1 cellular context compared by ENCODE assay signal in genomic region chr6:157221049-157221816, GRCh38.
TF ChIP-seq lines count a peak whose summit lies in the region.

No MANE protein-coding gene starts in this region.

TF ChIP-seq in K562, 482 proteins besides CTCF, POLR2A, EP300 and RAD21 (continued from another document and continues in another):
- TF ChIP-seq RREB1 (CRISPR knock-in tag; IDR thresholded peaks at IDR 0.05) (no peak), MECOM (CRISPR knock-in tag; IDR thresholded peaks at IDR 0.05) (peak; percentile 72; the same call in 1 of the 2 replicates), ILF3 (IDR thresholded peaks at IDR 0.05; ENCODE audit: borderline replicate concordance) (no peak), PPARD (CRISPR knock-in tag; IDR thresholded peaks at IDR 0.05) (no peak), POLR2H (tag; IDR thresholded peaks at IDR 0.05; ENCODE audit: low read depth) (no peak), HOXB6 (CRISPR knock-in tag; IDR thresholded peaks at IDR 0.05; ENCODE audit: borderline replicate concordance) (no peak), ZNF174 (CRISPR knock-in tag; IDR thresholded peaks at IDR 0.05) (no peak), RFX1 (IDR thresholded peaks at IDR 0.05) (no peak), FIP1L1 (IDR thresholded peaks at IDR 0.05; ENCODE audit: low read depth, low read length, poor library complexity, severe bottlenecking) (no peak), ZSCAN29 (IDR thresholded peaks at IDR 0.05) (peak; percentile 93), FUS (optimal IDR thresholded peaks at IDR 0.05; ENCODE audit: low read depth, low read length) (no peak), ZBTB12 (CRISPR knock-in tag; IDR thresholded peaks at IDR 0.05) (no peak), SMAD3 (CRISPR knock-in tag; conservative IDR thresholded peaks at IDR 0.05) (0 out of 2 replicates have a peak, but pooled peaks have one; percentile 31), SIX5 (IDR thresholded peaks at IDR 0.05; ENCODE audit: borderline replicate concordance in 1 of 2, insufficient read depth in 1 of 2, low read depth in 1 of 2, low read length in 2 of 2) (no peak), ZNF175 (CRISPR knock-in tag; IDR thresholded peaks at IDR 0.05; ENCODE audit: low read depth) (peak; percentile 71; the same call in 1 of the 2 replicates), HDAC1 (IDR thresholded peaks at IDR 0.05) (peak in 1 of 2 experiments; percentile 83; a peak in 2 of 4 replicates), UBTF (IDR thresholded peaks at IDR 0.05; ENCODE audit: borderline replicate concordance in 1 of 2, low read depth in 2 of 2, low read length in 2 of 2) (peak in 1 of 2 experiments; percentile 44; a peak in 1 of 4 replicates)
- TF ChIP-seq, protein P1, sequence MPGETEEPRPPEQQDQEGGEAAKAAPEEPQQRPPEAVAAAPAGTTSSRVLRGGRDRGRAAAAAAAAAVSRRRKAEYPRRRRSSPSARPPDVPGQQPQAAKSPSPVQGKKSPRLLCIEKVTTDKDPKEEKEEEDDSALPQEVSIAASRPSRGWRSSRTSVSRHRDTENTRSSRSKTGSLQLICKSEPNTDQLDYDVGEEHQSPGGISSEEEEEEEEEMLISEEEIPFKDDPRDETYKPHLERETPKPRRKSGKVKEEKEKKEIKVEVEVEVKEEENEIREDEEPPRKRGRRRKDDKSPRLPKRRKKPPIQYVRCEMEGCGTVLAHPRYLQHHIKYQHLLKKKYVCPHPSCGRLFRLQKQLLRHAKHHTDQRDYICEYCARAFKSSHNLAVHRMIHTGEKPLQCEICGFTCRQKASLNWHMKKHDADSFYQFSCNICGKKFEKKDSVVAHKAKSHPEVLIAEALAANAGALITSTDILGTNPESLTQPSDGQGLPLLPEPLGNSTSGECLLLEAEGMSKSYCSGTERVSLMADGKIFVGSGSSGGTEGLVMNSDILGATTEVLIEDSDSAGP (CRISPR knock-in tag; IDR thresholded peaks at IDR 0.05) = no peak
- TF ChIP-seq, protein P2, sequence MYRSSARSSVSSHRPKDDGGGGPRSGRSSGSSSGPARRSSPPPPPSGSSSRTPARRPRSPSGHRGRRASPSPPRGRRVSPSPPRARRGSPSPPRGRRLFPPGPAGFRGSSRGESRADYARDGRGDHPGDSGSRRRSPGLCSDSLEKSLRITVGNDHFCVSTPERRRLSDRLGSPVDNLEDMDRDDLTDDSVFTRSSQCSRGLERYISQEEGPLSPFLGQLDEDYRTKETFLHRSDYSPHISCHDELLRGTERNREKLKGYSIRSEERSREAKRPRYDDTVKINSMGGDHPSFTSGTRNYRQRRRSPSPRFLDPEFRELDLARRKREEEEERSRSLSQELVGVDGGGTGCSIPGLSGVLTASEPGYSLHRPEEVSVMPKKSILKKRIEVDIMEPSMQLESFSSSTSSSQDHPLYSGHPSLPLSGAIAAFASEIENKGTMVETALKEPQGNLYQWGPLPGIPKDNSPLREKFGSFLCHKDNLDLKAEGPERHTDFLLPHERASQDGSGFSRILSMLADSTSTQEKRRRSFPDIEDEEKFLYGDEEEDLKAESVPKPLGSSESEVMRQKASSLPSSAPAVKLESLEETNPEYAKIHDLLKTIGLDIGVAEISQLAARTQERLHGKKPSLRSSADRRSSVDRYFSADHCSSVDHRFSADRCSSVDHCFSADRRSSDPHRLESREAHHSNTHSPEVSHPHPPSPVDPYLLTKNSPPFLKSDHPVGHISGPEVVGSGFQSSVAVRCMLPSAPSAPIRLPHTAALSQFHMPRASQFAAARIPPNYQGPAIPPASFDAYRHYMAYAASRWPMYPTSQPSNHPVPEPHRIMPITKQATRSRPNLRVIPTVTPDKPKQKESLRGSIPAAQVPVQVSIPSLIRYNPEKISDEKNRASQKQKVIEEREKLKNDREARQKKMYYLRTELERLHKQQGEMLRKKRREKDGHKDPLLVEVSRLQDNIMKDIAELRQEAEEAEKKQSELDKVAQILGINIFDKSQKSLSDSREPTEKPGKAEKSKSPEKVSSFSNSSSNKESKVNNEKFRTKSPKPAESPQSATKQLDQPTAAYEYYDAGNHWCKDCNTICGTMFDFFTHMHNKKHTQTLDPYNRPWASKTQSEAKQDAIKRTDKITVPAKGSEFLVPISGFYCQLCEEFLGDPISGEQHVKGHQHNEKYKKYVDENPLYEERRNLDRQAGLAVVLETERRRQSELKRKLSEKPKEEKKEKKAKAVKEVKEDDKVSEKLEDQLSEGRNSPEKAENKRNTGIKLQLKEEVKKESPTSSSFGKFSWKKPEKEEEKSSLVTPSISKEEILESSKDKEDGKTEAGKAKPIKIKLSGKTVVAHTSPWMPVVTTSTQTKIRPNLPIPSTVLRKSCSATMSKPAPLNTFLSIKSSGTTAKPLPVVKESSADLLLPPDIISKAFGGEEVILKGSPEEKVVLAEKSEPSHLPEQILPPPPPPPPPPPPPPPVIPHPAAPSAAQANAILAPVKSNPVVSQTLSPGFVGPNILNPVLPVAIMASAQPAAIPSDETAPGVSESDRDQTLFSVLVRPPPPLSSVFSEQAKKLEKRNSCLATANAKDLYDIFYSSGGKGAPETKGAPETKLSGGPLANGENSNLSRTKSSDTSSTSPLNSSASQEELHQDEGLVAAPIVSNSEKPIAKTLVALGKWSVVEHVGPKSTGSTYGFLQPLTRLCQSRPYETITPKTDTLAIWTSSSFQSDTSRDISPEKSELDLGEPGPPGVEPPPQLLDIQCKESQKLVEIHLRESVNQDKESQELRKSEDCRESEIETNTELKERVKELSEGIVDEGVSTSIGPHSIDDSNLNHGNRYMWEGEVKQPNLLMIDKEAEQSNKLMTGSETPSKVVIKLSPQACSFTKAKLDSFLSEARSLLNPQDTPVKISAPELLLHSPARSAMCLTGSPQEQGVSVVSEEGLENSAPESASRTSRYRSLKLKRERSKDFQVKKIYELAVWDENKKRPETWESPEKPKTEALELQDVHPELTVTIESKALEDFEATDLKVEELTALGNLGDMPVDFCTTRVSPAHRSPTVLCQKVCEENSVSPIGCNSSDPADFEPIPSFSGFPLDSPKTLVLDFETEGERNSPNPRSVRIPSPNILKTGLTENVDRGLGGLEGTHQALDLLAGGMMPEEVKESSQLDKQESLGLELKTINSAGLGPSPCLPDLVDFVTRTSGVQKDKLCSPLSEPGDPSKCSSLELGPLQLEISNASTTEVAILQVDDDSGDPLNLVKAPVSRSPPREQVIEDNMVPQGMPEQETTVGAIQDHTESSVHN (IDR thresholded peaks at IDR 0.05; ENCODE audit: borderline replicate concordance in 1 of 2, low read depth in 1 of 2) = no peak
- TF ChIP-seq, protein P3, sequence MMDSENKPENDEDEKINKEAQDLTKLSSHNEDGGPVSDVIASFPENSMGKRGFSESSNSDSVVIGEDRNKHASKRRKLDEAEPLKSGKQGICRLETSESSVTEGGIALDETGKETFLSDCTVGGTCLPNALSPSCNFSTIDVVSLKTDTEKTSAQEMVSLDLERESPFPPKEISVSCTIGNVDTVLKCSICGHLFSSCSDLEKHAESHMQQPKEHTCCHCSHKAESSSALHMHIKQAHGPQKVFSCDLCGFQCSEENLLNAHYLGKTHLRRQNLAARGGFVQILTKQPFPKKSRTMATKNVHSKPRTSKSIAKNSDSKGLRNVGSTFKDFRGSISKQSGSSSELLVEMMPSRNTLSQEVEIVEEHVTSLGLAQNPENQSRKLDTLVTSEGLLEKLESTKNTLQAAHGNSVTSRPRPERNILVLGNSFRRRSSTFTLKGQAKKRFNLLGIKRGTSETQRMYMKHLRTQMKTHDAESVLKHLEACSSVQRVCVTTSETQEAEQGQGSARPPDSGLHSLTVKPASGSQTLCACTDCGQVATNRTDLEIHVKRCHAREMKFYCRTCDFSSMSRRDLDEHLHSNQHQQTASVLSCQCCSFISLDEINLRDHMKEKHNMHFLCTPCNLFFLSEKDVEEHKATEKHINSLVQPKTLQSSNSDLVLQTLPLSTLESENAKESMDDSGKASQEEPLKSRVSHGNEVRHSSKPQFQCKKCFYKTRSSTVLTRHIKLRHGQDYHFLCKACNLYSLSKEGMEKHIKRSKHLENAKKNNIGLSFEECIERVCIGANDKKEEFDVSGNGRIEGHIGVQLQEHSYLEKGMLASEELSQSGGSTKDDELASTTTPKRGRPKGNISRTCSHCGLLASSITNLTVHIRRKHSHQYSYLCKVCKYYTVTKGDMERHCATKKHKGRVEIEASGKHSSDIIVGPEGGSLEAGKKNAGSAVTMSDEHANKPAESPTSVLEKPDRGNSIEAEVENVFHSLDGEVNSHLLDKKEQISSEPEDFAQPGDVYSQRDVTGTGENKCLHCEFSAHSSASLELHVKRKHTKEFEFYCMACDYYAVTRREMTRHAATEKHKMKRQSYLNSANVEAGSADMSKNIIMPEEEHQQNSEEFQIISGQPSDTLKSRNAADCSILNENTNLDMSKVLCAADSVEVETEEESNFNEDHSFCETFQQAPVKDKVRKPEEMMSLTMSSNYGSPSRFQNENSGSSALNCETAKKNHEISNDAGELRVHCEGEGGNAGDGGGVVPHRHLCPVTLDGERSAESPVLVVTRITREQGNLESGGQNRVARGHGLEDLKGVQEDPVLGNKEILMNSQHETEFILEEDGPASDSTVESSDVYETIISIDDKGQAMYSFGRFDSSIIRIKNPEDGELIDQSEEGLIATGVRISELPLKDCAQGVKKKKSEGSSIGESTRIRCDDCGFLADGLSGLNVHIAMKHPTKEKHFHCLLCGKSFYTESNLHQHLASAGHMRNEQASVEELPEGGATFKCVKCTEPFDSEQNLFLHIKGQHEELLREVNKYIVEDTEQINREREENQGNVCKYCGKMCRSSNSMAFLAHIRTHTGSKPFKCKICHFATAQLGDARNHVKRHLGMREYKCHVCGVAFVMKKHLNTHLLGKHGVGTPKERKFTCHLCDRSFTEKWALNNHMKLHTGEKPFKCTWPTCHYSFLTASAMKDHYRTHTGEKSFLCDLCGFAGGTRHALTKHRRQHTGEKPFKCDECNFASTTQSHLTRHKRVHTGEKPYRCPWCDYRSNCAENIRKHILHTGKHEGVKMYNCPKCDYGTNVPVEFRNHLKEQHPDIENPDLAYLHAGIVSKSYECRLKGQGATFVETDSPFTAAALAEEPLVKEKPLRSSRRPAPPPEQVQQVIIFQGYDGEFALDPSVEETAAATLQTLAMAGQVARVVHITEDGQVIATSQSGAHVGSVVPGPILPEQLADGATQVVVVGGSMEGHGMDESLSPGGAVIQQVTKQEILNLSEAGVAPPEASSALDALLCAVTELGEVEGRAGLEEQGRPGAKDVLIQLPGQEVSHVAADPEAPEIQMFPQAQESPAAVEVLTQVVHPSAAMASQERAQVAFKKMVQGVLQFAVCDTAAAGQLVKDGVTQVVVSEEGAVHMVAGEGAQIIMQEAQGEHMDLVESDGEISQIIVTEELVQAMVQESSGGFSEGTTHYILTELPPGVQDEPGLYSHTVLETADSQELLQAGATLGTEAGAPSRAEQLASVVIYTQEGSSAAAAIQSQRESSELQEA (IDR thresholded peaks at IDR 0.05; ENCODE audit: low read depth) = peak; percentile 43; the same call in 1 of the 2 replicates
